Comparison of ENCODE assay signal across 8 cellular contexts in genomic region chr12:46266869-46267617, GRCh38. TPM values are rescaled to one million over a fixed set of nuclear protein-coding genes. Genes with fewer than 3 reads are reported as not detected.
DNase-seq lines count a peak whose midpoint lies in the region; ATAC-seq and TF ChIP-seq lines count a peak whose summit lies in the region.

No MANE protein-coding gene starts in this region.

- no peak for TF ChIP-seq CTCF in GM10248 (IDR thresholded peaks at IDR 0.05; ENCODE audit: control extremely low read depth, extremely low read depth, low read depth, missing control alignments)

- POLR2A ChIA-PET in GM10248 (lab: Yijun Ruan, JAX) = no interaction called here
- POLR2A ChIA-PET in activated CD4-positive, alpha-beta memory T cell treated with anti-CD3 and anti-CD28 coated beads, Interleukin-2, amount 10 ng/mL, durations not matched to agents 7 days and 5 days (lab: Charles Lee) = interaction anchor here (0.6 to 8.6 kb wide), 24 partner anchors 11 to 950 kb away, joined by 3 to 221 read pairs (median 4); partner anchors contain the start of gene SCAF11

- CTCF ChIA-PET in GM10248 (lab: Yijun Ruan, JAX) = interaction anchor here (1.6 to 1.7 kb wide), 2 partner anchors 13 to 87 kb away, joined by 3 to 4 read pairs; no protein-coding TSS in a partner anchor
- CTCF ChIA-PET in activated CD4-positive, alpha-beta memory T cell treated with anti-CD3 and anti-CD28 coated beads, Interleukin-2, amount 10 ng/mL, durations not matched to agents 7 days and 5 days (lab: Charles Lee) = interaction anchor here (0.9 to 1.7 kb wide), 2 partner anchors 49 to 143 kb away, joined by 6 to 10 read pairs; no protein-coding TSS in a partner anchor

- H3K9me3 Mint-ChIP-seq in activated CD4-positive, alpha-beta memory T cell treated with anti-CD3 and anti-CD28 coated beads, Interleukin-2, amount 10 ng/mL, durations not matched to agents 7 days and 5 days = no peaks in the 10 kb centered on the region

- no peaks in the 10 kb centered on the region for H3K27me3 Mint-ChIP-seq in activated CD4-positive, alpha-beta memory T cell treated with anti-CD3 and anti-CD28 coated beads, Interleukin-2, amount 10 ng/mL, durations not matched to agents 7 days and 5 days

- peak; percentile 34 for DNase-seq in GM10248 (ENCODE audit: extremely low spot score)
- peak; percentile 32 for DNase-seq in NCI-H1694 treated with DMSO at 0.1 percent for 48 hours (lab: John Stamatoyannopoulos, UW)
- peak; percentile 69 for DNase-seq in activated CD4-positive, alpha-beta memory T cell treated with anti-CD3 and anti-CD28 coated beads, Interleukin-2, amount 10 ng/mL, durations not matched to agents 7 days and 5 days
- DNase-seq in effector CD8-positive, alpha-beta T cell (lab: John Stamatoyannopoulos, UW) = peak; percentile 49
- DNase-seq in medulla oblongata (ENCODE audit: extremely low spot score) = peak; percentile 59
- peak; percentile 22 to 36 (median 29) for DNase-seq in stimulated activated CD4-positive, alpha-beta T cell treated with anti-CD3 and anti-CD28 coated beads, TNF-alpha, amount 100 ng/mL, for 48 hours (ENCODE audit: low read depth in 3 of 3)

- H3K4me1 Mint-ChIP-seq in activated CD4-positive, alpha-beta memory T cell treated with anti-CD3 and anti-CD28 coated beads, Interleukin-2, amount 10 ng/mL, durations not matched to agents 7 days and 5 days = peaks cover 40% of the 10 kb centered on the region

- peaks cover 28% of the 10 kb centered on the region for H3K36me3 Mint-ChIP-seq in activated CD4-positive, alpha-beta memory T cell treated with anti-CD3 and anti-CD28 coated beads, Interleukin-2, amount 10 ng/mL, durations not matched to agents 7 days and 5 days (ENCODE audit: low read depth)

- no peak for ATAC-seq in HG03039 (IDR thresholded peaks at IDR 0.05; ENCODE audit: unreplicated experiment)
- ATAC-seq in HG03469 (IDR thresholded peaks at IDR 0.05; ENCODE audit: unreplicated experiment) = no peak

- no peak overlapping the region for H3K27ac Mint-ChIP-seq in activated CD4-positive, alpha-beta memory T cell treated with anti-CD3 and anti-CD28 coated beads, Interleukin-2, amount 10 ng/mL, durations not matched to agents 7 days and 5 days

- H3K4me3 Mint-ChIP-seq in activated CD4-positive, alpha-beta memory T cell treated with anti-CD3 and anti-CD28 coated beads, Interleukin-2, amount 10 ng/mL, durations not matched to agents 7 days and 5 days = no peak overlapping the region

RNA-seq across cellular contexts. Expression of gene SLC38A1, which starts 1.8 kb away (rescaled TPM):
- 100 to 1,000 TPM; 209 to 214 TPM for total RNA-seq in activated CD4-positive, alpha-beta memory T cell treated with anti-CD3 and anti-CD28 coated beads, Interleukin-2, amount 10 ng/mL, durations not matched to agents 7 days and 5 days
